Comparison of ENCODE assay signal across 24 cellular contexts in genomic region chr2:147860009-147860408, GRCh38. TPM values are rescaled to one million over a fixed set of nuclear protein-coding genes. Genes with fewer than 3 reads are reported as not detected.
DNase-seq lines count a peak whose midpoint lies in the region; ATAC-seq and TF ChIP-seq lines count a peak whose summit lies in the region.
"Had no signal": no experiment of that assay in that cellular context is flagged by ENCODE, and none has a peak within 500 bp of the region (broad histone marks: within the 10 kb centered on the region; RNA-seq: fewer than 3 reads in every experiment).

No MANE protein-coding gene starts in this region.

- H2BK5ac ChIP-seq in mesendoderm (ENCODE audit: low read length), result no peak overlapping the region

- H3K4me1 ChIP-seq in HUES64 (ENCODE audit: insufficient read depth, low read length) (peaks cover 55% of the 10 kb centered on the region), mesendoderm (ENCODE audit: control insufficient read depth, low read depth, low read length) (peaks cover 19% of the 10 kb centered on the region), OCI-LY7 (ENCODE audit: insufficient read depth, low read length, poor library complexity, severe bottlenecking) (no peaks in the 10 kb centered on the region)
- H3K4me1 ChIP-seq in naive thymus-derived CD4-positive, alpha-beta T cell (ENCODE audit: control insufficient read depth in 2 of 2, insufficient read depth in 2 of 2, low read length in 2 of 2), result peaks cover 3 to 6% of the 10 kb centered on the region in 2 donors

- DNase-seq in DMS 273 (lab: John Stamatoyannopoulos, UW; ENCODE audit: unreplicated experiment) (peak; percentile 89), NCI-H82 (lab: John Stamatoyannopoulos, UW) (peak; percentile 87), mesendoderm (peak; percentile 63), OCI-LY7 (ENCODE audit: low spot score) (no peak), OCI-M1 (lab: John Stamatoyannopoulos, UW) (no peak)
- DNase-seq in naive thymus-derived CD4-positive, alpha-beta T cell, result no peak
- no peak for DNase-seq in activated T-cell treated with anti-CD3 and anti-CD28 coated beads, Interleukin-2, amount 50 U/mL, for 1 hour
- DNase-seq: activated CD4-positive, alpha-beta T cell treated with anti-CD3 and anti-CD28 coated beads, Interleukin-2, amount 10 ng/mL, durations not matched to agents 7 days and 5 days; activated CD8-positive, alpha-beta memory T cell treated with anti-CD3 and anti-CD28 coated beads, Interleukin-2, amount 50 U/mL, for 48 hours; activated effector memory CD4-positive, alpha-beta T cell treated with anti-CD3 and anti-CD28 coated beads, Interleukin-2, amount 50 U/mL, for 16 hours; CD4-positive, alpha-beta T cell; DMS79; endodermal cell; midbrain; NCI-H1048; NCI-H526; PC-9; SIG-M5; stimulated activated CD4-positive, alpha-beta T cell treated with anti-CD3 and anti-CD28 coated beads, Interleukin-4, amount 100 ng/mL, for 24 hours; stimulated activated naive CD8-positive, alpha-beta T cell treated with anti-CD3 and anti-CD28 coated beads, Interleukin-15, amount 100 ng/mL, for 72 hours; T-helper 1 cell; transverse colon had no signal

- H3K36me3 ChIP-seq in HUES64 (ENCODE audit: insufficient read depth, low read length) (no peaks in the 10 kb centered on the region), mesendoderm (ENCODE audit: control insufficient read depth, insufficient read depth, low read length) (no peaks in the 10 kb centered on the region), OCI-LY7 (ENCODE audit: insufficient read depth, low read length) (no peaks in the 10 kb centered on the region)
- no peaks in the 10 kb centered on the region for H3K36me3 ChIP-seq in naive thymus-derived CD4-positive, alpha-beta T cell (ENCODE audit: control insufficient read depth in 2 of 3, insufficient read depth in 3 of 3, low read length in 3 of 3)
- H3K36me3 ChIP-seq: transverse colon had no signal

- no peak overlapping the region for H2BK15ac ChIP-seq in mesendoderm (replicated peaks; ENCODE audit: low read depth)

- H3K79me1 ChIP-seq in mesendoderm (ENCODE audit: low read length), result peaks cover 7% of the 10 kb centered on the region

- peak overlapping the region; percentile 80 for H3K27ac ChIP-seq in HUES64 (ENCODE audit: low read depth, low read length)
- no peak overlapping the region for H3K27ac ChIP-seq in mesendoderm (ENCODE audit: low read depth, low read length)
- H3K27ac ChIP-seq in OCI-LY7 (ENCODE audit: low read depth, low read length, poor library complexity, severe bottlenecking), result no peak overlapping the region
- H3K27ac ChIP-seq in naive thymus-derived CD4-positive, alpha-beta T cell (ENCODE audit: low read depth, low read length), result no peak overlapping the region
- H3K27ac ChIP-seq: PC-9, transverse colon had no signal

- ATAC-seq in naive thymus-derived CD4-positive, alpha-beta T cell, result no peak
- ATAC-seq: left lobe of liver; stimulated activated naive CD8-positive, alpha-beta T cell treated with anti-CD3 and anti-CD28 coated beads, Interleukin-15, amount 100 ng/mL, for 72 hours had no signal

- H3K9me3 Mint-ChIP-seq in naive thymus-derived CD4-positive, alpha-beta T cell, result no peaks in the 10 kb centered on the region
- H3K9me3 Mint-ChIP-seq: activated CD4-positive, alpha-beta T cell treated with anti-CD3 and anti-CD28 coated beads, Interleukin-2, amount 10 ng/mL, durations not matched to agents 7 days and 5 days; CD4-positive, alpha-beta T cell; endodermal cell; stimulated activated naive CD8-positive, alpha-beta T cell treated with anti-CD3 and anti-CD28 coated beads, Interleukin-15, amount 100 ng/mL, for 72 hours had no signal

- H4K8ac ChIP-seq in mesendoderm (ENCODE audit: low read depth, low read length), result no peak overlapping the region

- H2AFZ ChIP-seq in OCI-LY7 (ENCODE audit: low read length), result no peak overlapping the region
- H2AFZ ChIP-seq: PC-9 had no signal

- H3K36me3 Mint-ChIP-seq in naive thymus-derived CD4-positive, alpha-beta T cell, result peaks cover 0 to 3% (median 0%) of the 10 kb centered on the region in 5 donors

- no peaks in the 10 kb centered on the region for H3K27me3 ChIP-seq in HUES64 (ENCODE audit: insufficient read depth, low read length)
- H3K27me3 ChIP-seq in mesendoderm (ENCODE audit: insufficient read depth, low read length, poor library complexity), result no peaks in the 10 kb centered on the region
- H3K27me3 ChIP-seq in naive thymus-derived CD4-positive, alpha-beta T cell (ENCODE audit: control insufficient read depth in 2 of 2, insufficient read depth in 2 of 2, low read length in 2 of 2), result no peaks in the 10 kb centered on the region
- H3K27me3 ChIP-seq: transverse colon had no signal

- H3K9ac ChIP-seq in HUES64 (ENCODE audit: low read depth, low read length), result no peak overlapping the region
- H3K9ac ChIP-seq in mesendoderm (ENCODE audit: low read length), result no peak overlapping the region

- TF ChIP-seq CTCF in OCI-LY7 (conservative IDR thresholded peaks at IDR 0.05; ENCODE audit: low read length), result no peak

- H3K4me1 Mint-ChIP-seq in naive thymus-derived CD4-positive, alpha-beta T cell, result peaks cover 4 to 80% (median 54%) of the 10 kb centered on the region in 7 donors

- H3K79me2 ChIP-seq in mesendoderm (ENCODE audit: control insufficient read depth, insufficient read depth, low read length) (peaks cover 65% of the 10 kb centered on the region), OCI-LY7 (ENCODE audit: insufficient read depth, low read depth, low read length) (no peaks in the 10 kb centered on the region)

- no peak overlapping the region for H3K18ac ChIP-seq in mesendoderm (ENCODE audit: low read length)

- 17% methylated on average over 1 of the region's 1 CpG for WGBS in HUES64
- no CpG with 5 or more reads among the region's 1 CpG for WGBS in mesendoderm (ENCODE audit: extremely low coverage, insufficient coverage, low lambda C conversion rate)

- no peak overlapping the region for H3K23ac ChIP-seq in mesendoderm (ENCODE audit: low read length)

- H2AK5ac ChIP-seq in mesendoderm (ENCODE audit: low read length), result no peak overlapping the region

- POLR2A ChIA-PET in OCI-LY7 (lab: Charles Lee), result no interaction called here
- POLR2A ChIA-PET in naive thymus-derived CD4-positive, alpha-beta T cell (lab: Charles Lee), result no interaction called here

- no peak overlapping the region for H3K4ac ChIP-seq in mesendoderm (ENCODE audit: low read depth, low read length)

- no peak overlapping the region for H3K4me3 ChIP-seq in HUES64 (ENCODE audit: low read length)
- H3K4me3 ChIP-seq in mesendoderm (ENCODE audit: low read length), result no peak overlapping the region
- H3K4me3 ChIP-seq in OCI-LY7 (ENCODE audit: low read depth, low read length, poor library complexity, severe bottlenecking), result no peak overlapping the region
- no peak overlapping the region for H3K4me3 ChIP-seq in naive thymus-derived CD4-positive, alpha-beta T cell (ENCODE audit: low read length)
- H3K4me3 ChIP-seq: PC-9, transverse colon had no signal

- no peak overlapping the region for H2BK120ac ChIP-seq in mesendoderm (ENCODE audit: low read depth, low read length)

- no peak overlapping the region for H3K4me2 ChIP-seq in mesendoderm (ENCODE audit: low read length)
- no peak overlapping the region for H3K4me2 ChIP-seq in OCI-LY7 (ENCODE audit: low read length)
- H3K4me2 ChIP-seq: PC-9 had no signal

- H3K56ac ChIP-seq in mesendoderm (ENCODE audit: low read length), result no peak overlapping the region

- no peak overlapping the region for H4K5ac ChIP-seq in mesendoderm (ENCODE audit: low read length)

- no peaks in the 10 kb centered on the region for H3K9me3 ChIP-seq in HUES64 (ENCODE audit: insufficient read depth, low read depth, low read length)
- H3K9me3 ChIP-seq in OCI-LY7 (ENCODE audit: low read length), result no peaks in the 10 kb centered on the region
- no peaks in the 10 kb centered on the region for H3K9me3 ChIP-seq in naive thymus-derived CD4-positive, alpha-beta T cell (ENCODE audit: control insufficient read depth in 2 of 3, low read length in 3 of 3)
- H3K9me3 ChIP-seq: transverse colon had no signal

- intact Hi-C loops in OCI-LY7 (cut with micrococcal nuclease; ENCODE audit: unreplicated experiment), result no loop called here
- intact Hi-C loops in naive thymus-derived CD4-positive, alpha-beta T cell (cut with micrococcal nuclease), result no loop called here

- peak overlapping the region in 1 of 9 donors; percentile 17 for H3K27ac Mint-ChIP-seq in naive thymus-derived CD4-positive, alpha-beta T cell
- H3K27ac Mint-ChIP-seq: activated CD4-positive, alpha-beta T cell treated with anti-CD3 and anti-CD28 coated beads, Interleukin-2, amount 10 ng/mL, durations not matched to agents 7 days and 5 days; CD4-positive, alpha-beta T cell; endodermal cell; stimulated activated naive CD8-positive, alpha-beta T cell treated with anti-CD3 and anti-CD28 coated beads, Interleukin-15, amount 100 ng/mL, for 72 hours had no signal

- H4K20me1 ChIP-seq in OCI-LY7 (ENCODE audit: insufficient read depth, low read length), result peaks cover 4% of the 10 kb centered on the region; the same call in 1 of the 2 replicates

- H3K27me3 Mint-ChIP-seq in naive thymus-derived CD4-positive, alpha-beta T cell, result peaks cover 0 to 3% (median 0%) of the 10 kb centered on the region in 5 donors
- H3K27me3 Mint-ChIP-seq: activated CD4-positive, alpha-beta T cell treated with anti-CD3 and anti-CD28 coated beads, Interleukin-2, amount 10 ng/mL, durations not matched to agents 7 days and 5 days; CD4-positive, alpha-beta T cell; stimulated activated naive CD8-positive, alpha-beta T cell treated with anti-CD3 and anti-CD28 coated beads, Interleukin-15, amount 100 ng/mL, for 72 hours had no signal

- CTCF ChIA-PET in OCI-LY7 (lab: Charles Lee; ENCODE audit: unreplicated experiment), result no interaction called here
- CTCF ChIA-PET in naive thymus-derived CD4-positive, alpha-beta T cell (lab: Charles Lee), result no interaction called here

- H3K9me2 ChIP-seq in OCI-LY7 (ENCODE audit: insufficient read depth, low read length), result no peaks in the 10 kb centered on the region

- no TSS peak for BruUV-seq in OCI-LY7 (replicated peaks; lab: Mats Ljungman, UMichigan)

- H3K4me3 Mint-ChIP-seq in naive thymus-derived CD4-positive, alpha-beta T cell, result no peak overlapping the region
- H3K4me3 Mint-ChIP-seq: activated CD4-positive, alpha-beta T cell treated with anti-CD3 and anti-CD28 coated beads, Interleukin-2, amount 10 ng/mL, durations not matched to agents 7 days and 5 days; CD4-positive, alpha-beta T cell; endodermal cell; stimulated activated naive CD8-positive, alpha-beta T cell treated with anti-CD3 and anti-CD28 coated beads, Interleukin-15, amount 100 ng/mL, for 72 hours had no signal

RNA-seq across cellular contexts. Expression of gene ACVR2A, which starts 15.2 kb away (rescaled TPM):
- 7.3 TPM for polyA plus RNA-seq in HUES64 (2013, experiment 1 of 2)
- 8.2 TPM for polyA plus RNA-seq in HUES64 (2013, experiment 2 of 2)
- polyA plus RNA-seq in mesendoderm (2013, experiment 1 of 2), result 6.6 TPM
- polyA plus RNA-seq in mesendoderm (2013, experiment 2 of 2), result 6.7 TPM
- 1.5 and 4.0 TPM in 2 replicates for total RNA-seq in OCI-LY7 (2014; rRNA removed; shearing (Covaris generic))
- 2.1 and 2.5 TPM in 2 replicates for total RNA-seq in OCI-LY7 (2022)
- 10 to 100 TPM in 4 of 5 experiments, 1 to 10 TPM in 1; 8.0 to 15.2 (median 12.1) TPM for total RNA-seq in naive thymus-derived CD4-positive, alpha-beta T cell
- polyA plus RNA-seq in naive thymus-derived CD4-positive, alpha-beta T cell, result 1 to 10 TPM; 4.2 to 6.4 TPM

Comparison
In these comparisons a context has a peak if more than half of its experiments do, and no peak if none do; other contexts are left out.
1. DNase-seq: peak in DMS 273 (single experiment), NCI-H82 (single experiment) and mesendoderm (single experiment); none in OCI-LY7 (single experiment), naive thymus-derived CD4-positive, alpha-beta T cell (0 of 9), OCI-M1 (single experiment) and activated T-cell treated with anti-CD3 and anti-CD28 coated beads, Interleukin-2, amount 50 U/mL, for 1 hour (single experiment).